8 cellular contexts compared by ENCODE assay signal in the genomic region with DNA sequence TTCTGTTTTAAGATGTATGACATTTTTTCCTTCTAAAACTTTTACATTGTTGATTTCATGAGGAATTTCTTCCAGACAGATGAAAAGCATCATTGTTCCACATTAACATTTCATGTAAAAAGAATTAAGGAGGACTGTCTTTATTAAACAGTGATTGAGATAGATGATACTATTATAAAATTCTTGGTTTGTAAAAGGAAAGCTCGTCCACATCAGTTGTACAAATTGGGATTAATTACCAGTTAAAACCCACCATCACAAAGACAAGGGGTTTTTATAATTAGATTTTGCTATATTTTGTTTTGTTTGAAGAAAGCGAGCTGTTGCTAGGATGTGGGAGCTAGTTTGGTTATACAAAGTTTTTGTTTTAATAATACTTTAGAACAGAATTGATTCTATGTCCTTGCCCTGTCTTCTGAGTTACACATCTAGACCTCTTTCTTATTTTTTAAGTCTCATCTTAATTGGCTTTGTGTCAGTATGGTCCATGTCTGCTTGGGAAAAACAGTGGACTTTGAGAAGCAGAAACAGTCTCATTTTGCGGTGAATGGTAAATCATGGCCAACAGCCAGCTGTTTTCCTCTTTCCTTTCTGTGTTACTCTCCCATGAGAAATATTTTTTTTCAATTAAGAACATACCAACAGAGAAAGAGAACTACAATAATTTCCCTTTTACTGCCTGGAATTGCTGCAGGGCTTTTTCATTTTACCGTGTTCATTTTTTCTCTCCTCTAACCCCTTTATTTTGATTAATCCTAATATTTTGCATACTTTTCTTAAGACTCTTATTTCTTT. TPM values are rescaled to one million over a fixed set of nuclear protein-coding genes. Genes with fewer than 3 reads are reported as not detected.
DNase-seq lines count a peak whose midpoint lies in the region; ATAC-seq and TF ChIP-seq lines count a peak whose summit lies in the region.

No MANE protein-coding gene starts in this region.

- H3K27me3 Mint-ChIP-seq in CD4-positive, alpha-beta memory T cell = no peaks in the 10 kb centered on the region
- no peaks in the 10 kb centered on the region for H3K27me3 Mint-ChIP-seq in dendritic cell treated with granulocyte-macrophage colony-stimulating factor and Interleukin-4, amounts not matched to agents 40 ng/mL and 50 ng/mL, for 4 days
- H3K27me3 Mint-ChIP-seq in progenitor cell of endocrine pancreas (no peaks in the 10 kb centered on the region), glutamatergic neuron (ENCODE audit: unreplicated experiment) (peaks cover 9% of the 10 kb centered on the region)

- peaks cover 21% of the 10 kb centered on the region; the same call in 1 of the 2 replicates for H4K20me1 ChIP-seq in OCI-LY3 (ENCODE audit: insufficient read depth, low read length)

- intact Hi-C loops in CD4-positive, alpha-beta memory T cell (cut with micrococcal nuclease) = loop anchor here (5.0 to 10.0 kb wide), 2 partner anchors 739 to 1289 kb away; partner anchors contain the start of genes MDFIC and ST7
- intact Hi-C loops in dendritic cell treated with granulocyte-macrophage colony-stimulating factor and Interleukin-4, amounts not matched to agents 40 ng/mL and 50 ng/mL, for 4 days (cut with micrococcal nuclease) = no loop called here

- H3K79me2 ChIP-seq in OCI-LY3 (ENCODE audit: low read length) = peaks cover 72% of the 10 kb centered on the region

- no peak overlapping the region for H2AFZ ChIP-seq in OCI-LY3 (ENCODE audit: low read depth, low read length)

- peak overlapping the region in 1 of 2 donors; percentile 3 for H3K4me3 ChIP-seq in CD4-positive, alpha-beta memory T cell (ENCODE audit: low read length in 2 of 2)
- no peak overlapping the region for H3K4me3 ChIP-seq in OCI-LY3 (ENCODE audit: low read length)

- peak overlapping the region; percentile 86 for H3K4me2 ChIP-seq in OCI-LY3 (ENCODE audit: low read length)

- peaks cover 79% of the 10 kb centered on the region for H3K4me1 ChIP-seq in CD4-positive, alpha-beta memory T cell (ENCODE audit: insufficient read depth, low read length)
- peaks cover 24% of the 10 kb centered on the region for H3K4me1 ChIP-seq in OCI-LY3 (ENCODE audit: low read length)

- no peaks in the 10 kb centered on the region for H3K9me3 Mint-ChIP-seq in CD4-positive, alpha-beta memory T cell
- no peaks in the 10 kb centered on the region for H3K9me3 Mint-ChIP-seq in dendritic cell treated with granulocyte-macrophage colony-stimulating factor and Interleukin-4, amounts not matched to agents 40 ng/mL and 50 ng/mL, for 4 days
- H3K9me3 Mint-ChIP-seq in progenitor cell of endocrine pancreas (ENCODE audit: low read depth) (no peaks in the 10 kb centered on the region), glutamatergic neuron (ENCODE audit: unreplicated experiment) (peaks cover 4% of the 10 kb centered on the region)

- ATAC-seq in HG03439 (IDR thresholded peaks at IDR 0.05; ENCODE audit: unreplicated experiment) = no peak

- peaks cover 4 to 17% of the 10 kb centered on the region in 2 donors for H3K36me3 Mint-ChIP-seq in CD4-positive, alpha-beta memory T cell
- peaks cover 13% of the 10 kb centered on the region for H3K36me3 Mint-ChIP-seq in dendritic cell treated with granulocyte-macrophage colony-stimulating factor and Interleukin-4, amounts not matched to agents 40 ng/mL and 50 ng/mL, for 4 days (ENCODE audit: low read depth)
- H3K36me3 Mint-ChIP-seq in progenitor cell of endocrine pancreas (ENCODE audit: insufficient read depth) (peaks cover 2% of the 10 kb centered on the region), glutamatergic neuron (ENCODE audit: unreplicated experiment) (no peaks in the 10 kb centered on the region)

- H3K27ac ChIP-seq in CD4-positive, alpha-beta memory T cell (ENCODE audit: low read depth, low read length) = peak overlapping the region; percentile 92
- H3K27ac ChIP-seq in OCI-LY3 (ENCODE audit: low read length) = no peak overlapping the region

- DNase-seq in CD4-positive, alpha-beta memory T cell = no peak
- DNase-seq in progenitor cell of endocrine pancreas (ENCODE audit: low spot score, unreplicated experiment) = no peak
- no peak for DNase-seq in NCI-H1436 (lab: John Stamatoyannopoulos, UW)
- DNase-seq in glutamatergic neuron = no peak
- DNase-seq in AG20443 (ENCODE audit: low spot score) = no peak

- H3K36me3 ChIP-seq in CD4-positive, alpha-beta memory T cell (ENCODE audit: insufficient read depth, low read length) = no peaks in the 10 kb centered on the region
- no peaks in the 10 kb centered on the region for H3K36me3 ChIP-seq in OCI-LY3 (replicated peaks; ENCODE audit: low read depth, low read length)

- no peak for TF ChIP-seq CTCF in OCI-LY3 (IDR thresholded peaks at IDR 0.05; ENCODE audit: low read depth, low read length)
- TF ChIP-seq CTCF in progenitor cell of endocrine pancreas (IDR thresholded peaks at IDR 0.05; ENCODE audit: unreplicated experiment) = no peak
- TF ChIP-seq CTCF in glutamatergic neuron (IDR thresholded peaks at IDR 0.05; ENCODE audit: partially characterized antibody, unreplicated experiment) = no peak

- no peaks in the 10 kb centered on the region for H3K27me3 ChIP-seq in CD4-positive, alpha-beta memory T cell (ENCODE audit: insufficient read depth, low read length)
- no peaks in the 10 kb centered on the region for H3K27me3 ChIP-seq in OCI-LY3 (ENCODE audit: low read depth, low read length)

- peak overlapping the region; percentile 96 to 99 (median 98) for H3K27ac Mint-ChIP-seq in CD4-positive, alpha-beta memory T cell
- peak overlapping the region; percentile 54 for H3K27ac Mint-ChIP-seq in dendritic cell treated with granulocyte-macrophage colony-stimulating factor and Interleukin-4, amounts not matched to agents 40 ng/mL and 50 ng/mL, for 4 days
- H3K27ac Mint-ChIP-seq in progenitor cell of endocrine pancreas = peak overlapping the region; percentile 38
- no peak overlapping the region for H3K27ac Mint-ChIP-seq in glutamatergic neuron (ENCODE audit: unreplicated experiment)

- H3K4me1 Mint-ChIP-seq in CD4-positive, alpha-beta memory T cell = peaks cover 57 to 81% (median 68%) of the 10 kb centered on the region in 4 donors
- peaks cover 51% of the 10 kb centered on the region for H3K4me1 Mint-ChIP-seq in dendritic cell treated with granulocyte-macrophage colony-stimulating factor and Interleukin-4, amounts not matched to agents 40 ng/mL and 50 ng/mL, for 4 days (ENCODE audit: low read depth)
- H3K4me1 Mint-ChIP-seq in progenitor cell of endocrine pancreas (ENCODE audit: low read depth) (peaks cover 35% of the 10 kb centered on the region), glutamatergic neuron (ENCODE audit: low read depth, unreplicated experiment) (peaks cover 8% of the 10 kb centered on the region)

- POLR2A ChIA-PET in CD4-positive, alpha-beta memory T cell (lab: Charles Lee; ENCODE audit: partially characterized antibody) = interaction anchor here (0.9 to 5.9 kb wide), 3 partner anchors 17 to 1292 kb away, joined by 3 to 96 read pairs (median 3); partner anchors contain the start of gene MDFIC

- H3K4me3 Mint-ChIP-seq in CD4-positive, alpha-beta memory T cell = peak overlapping the region; percentile 63 to 98 (median 98)
- H3K4me3 Mint-ChIP-seq in dendritic cell treated with granulocyte-macrophage colony-stimulating factor and Interleukin-4, amounts not matched to agents 40 ng/mL and 50 ng/mL, for 4 days = no peak overlapping the region
- H3K4me3 Mint-ChIP-seq in progenitor cell of endocrine pancreas (ENCODE audit: low read depth) (peak overlapping the region; percentile 90), glutamatergic neuron (ENCODE audit: unreplicated experiment) (no peak overlapping the region)

- no peak overlapping the region for H3K9ac ChIP-seq in OCI-LY3 (ENCODE audit: low read length)

- no peaks in the 10 kb centered on the region for H3K9me3 ChIP-seq in CD4-positive, alpha-beta memory T cell (ENCODE audit: control insufficient read depth in 1 of 2, low read length in 2 of 2)
- H3K9me3 ChIP-seq in OCI-LY3 (ENCODE audit: insufficient read depth, low read length) = no peaks in the 10 kb centered on the region

- CTCF ChIA-PET in CD4-positive, alpha-beta memory T cell (lab: Charles Lee; ENCODE audit: partially characterized antibody) = interaction anchor here (1.3 to 6.3 kb wide), 2 partner anchors 19 to 33 kb away, joined by 6 to 118 read pairs; no protein-coding TSS in a partner anchor

RNA-seq across cellular contexts. Expression of gene TES, which starts 3.2 kb away (rescaled TPM):
- 100 to 1,000 TPM; 109 to 125 TPM for total RNA-seq in CD4-positive, alpha-beta memory T cell
- 100 to 1,000 TPM; 183 to 248 TPM for polyA plus RNA-seq in CD4-positive, alpha-beta memory T cell
- total RNA-seq in progenitor cell of endocrine pancreas (123 and 140 TPM in 2 replicates), glutamatergic neuron (ENCODE audit: unreplicated experiment) (53.5 TPM)

Comparison
In these comparisons a context has a peak if more than half of its experiments do, and no peak if none do; other contexts are left out.
1. H3K4me3 Mint-ChIP-seq: peak in CD4-positive, alpha-beta memory T cell (8 of 8) and progenitor cell of endocrine pancreas (single experiment); none in dendritic cell treated with granulocyte-macrophage colony-stimulating factor and Interleukin-4, amounts not matched to agents 40 ng/mL and 50 ng/mL, for 4 days (single experiment) and glutamatergic neuron (single experiment).